In the genomic region with DNA sequence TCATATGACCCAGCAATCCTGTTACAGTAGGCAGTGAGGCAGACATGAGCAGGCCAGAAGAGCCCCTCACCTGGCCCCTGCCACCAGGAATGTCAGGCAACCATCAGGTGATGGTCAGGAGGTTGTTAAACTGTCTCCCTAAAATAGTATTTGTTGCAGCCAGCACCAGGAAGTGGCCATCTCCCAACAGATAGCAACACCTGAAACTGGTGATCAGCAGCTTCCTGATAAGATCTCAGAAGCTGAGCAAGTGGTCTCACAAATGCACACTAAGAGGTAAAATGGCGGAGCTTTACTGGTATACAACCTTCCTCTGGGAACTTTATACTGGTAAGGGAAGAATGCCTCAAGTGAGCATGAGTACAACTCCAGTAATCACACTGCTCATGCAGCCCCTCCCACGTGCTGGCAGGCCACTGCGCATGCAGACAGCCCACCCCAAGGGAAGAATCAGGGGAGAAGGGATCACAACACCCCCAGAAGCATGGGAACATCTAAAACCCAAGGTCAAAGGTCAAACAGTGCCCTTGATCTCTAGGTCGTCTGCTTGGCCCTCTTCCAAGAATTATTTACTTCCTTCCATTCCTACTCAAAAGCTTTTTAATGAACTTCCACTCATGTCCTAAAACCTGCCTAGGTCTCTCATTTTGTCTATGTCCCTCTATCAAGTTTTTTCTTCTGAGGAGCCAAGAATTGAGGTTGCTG, we compare ENCODE assay signal across 1 cellular context.
TF ChIP-seq lines count a peak whose summit lies in the region.

No MANE protein-coding gene starts in this region.

TF ChIP-seq in SK-N-SH, 30 proteins besides CTCF, POLR2A, EP300 and RAD21 (continued from another document):
- TF ChIP-seq NFIC (IDR thresholded peaks at IDR 0.05; ENCODE audit: borderline replicate concordance) = no peak
- TF ChIP-seq USF2 (IDR thresholded peaks at IDR 0.05; ENCODE audit: borderline replicate concordance, low read depth, low read length) = no peak
- no peak for TF ChIP-seq YY1 (IDR thresholded peaks at IDR 0.05; ENCODE audit: low read depth)
- no peak for TF ChIP-seq MEF2A (IDR thresholded peaks at IDR 0.05; ENCODE audit: borderline replicate concordance, low read depth)
- TF ChIP-seq FOSL2 (IDR thresholded peaks at IDR 0.05; ENCODE audit: borderline replicate concordance, low read depth) = no peak
- TF ChIP-seq FOXJ3 (CRISPR knock-in tag; IDR thresholded peaks at IDR 0.05) = no peak
- TF ChIP-seq MXI1 (IDR thresholded peaks at IDR 0.05; ENCODE audit: low read depth, low read length) = no peak
- no peak for TF ChIP-seq RFX5 (IDR thresholded peaks at IDR 0.05; ENCODE audit: low read length)
- TF ChIP-seq, protein P1, sequence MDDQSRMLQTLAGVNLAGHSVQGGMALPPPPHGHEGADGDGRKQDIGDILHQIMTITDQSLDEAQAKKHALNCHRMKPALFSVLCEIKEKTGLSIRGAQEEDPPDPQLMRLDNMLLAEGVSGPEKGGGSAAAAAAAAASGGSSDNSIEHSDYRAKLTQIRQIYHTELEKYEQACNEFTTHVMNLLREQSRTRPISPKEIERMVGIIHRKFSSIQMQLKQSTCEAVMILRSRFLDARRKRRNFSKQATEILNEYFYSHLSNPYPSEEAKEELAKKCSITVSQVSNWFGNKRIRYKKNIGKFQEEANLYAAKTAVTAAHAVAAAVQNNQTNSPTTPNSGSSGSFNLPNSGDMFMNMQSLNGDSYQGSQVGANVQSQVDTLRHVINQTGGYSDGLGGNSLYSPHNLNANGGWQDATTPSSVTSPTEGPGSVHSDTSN (IDR thresholded peaks at IDR 0.05) = no peak
- no peak for TF ChIP-seq GABPA (IDR thresholded peaks at IDR 0.05; ENCODE audit: low read depth)
- TF ChIP-seq SMC3 (IDR thresholded peaks at IDR 0.05; ENCODE audit: low read depth, low read length) = no peak
- no peak for TF ChIP-seq RXRA (IDR thresholded peaks at IDR 0.05; ENCODE audit: borderline replicate concordance, low read depth)
- TF ChIP-seq TEAD4 (IDR thresholded peaks at IDR 0.05; ENCODE audit: borderline replicate concordance, insufficient read depth) = no peak
- no peak for TF ChIP-seq IRF3 (IDR thresholded peaks at IDR 0.05; ENCODE audit: low read depth, low read length)
- no peak for TF ChIP-seq REST (IDR thresholded peaks at IDR 0.05; ENCODE audit: low read depth, low read length)
- no peak for TF ChIP-seq POLR2AphosphoS5 (IDR thresholded peaks at IDR 0.05; ENCODE audit: low read depth, low read length)
TF ChIP-seq in SK-N-SH: peak in this region for 0.
